8 cellular contexts compared by ENCODE assay signal in genomic region chr15:31360843-31361763, GRCh38. TPM values are rescaled to one million over a fixed set of nuclear protein-coding genes. Genes with fewer than 3 reads are reported as not detected.
DNase-seq lines count a peak whose midpoint lies in the region; ATAC-seq and TF ChIP-seq lines count a peak whose summit lies in the region.

No MANE protein-coding gene starts in this region.

- TF ChIP-seq EP300 in suprapubic skin (IDR thresholded peaks at IDR 0.05), result no peak

- H3K4me3 ChIP-seq in suprapubic skin, result peak overlapping the region; percentile 27

- ATAC-seq in GM19395 (IDR thresholded peaks at IDR 0.05; ENCODE audit: unreplicated experiment) (peak; percentile 80), HG03442 (IDR thresholded peaks at IDR 0.05; ENCODE audit: unreplicated experiment) (peak; percentile 61)
- ATAC-seq in activated T-helper 17 cell treated with anti-CD3 and anti-CD28 coated beads, Interleukin-2, amount 50 U/mL, for 72 hours (replicated peaks), result peak; percentile 77

- H3K4me1 ChIP-seq in suprapubic skin, result peaks cover 99% of the 10 kb centered on the region

- peaks cover 73% of the 10 kb centered on the region for H3K4me1 Mint-ChIP-seq in activated T-helper 17 cell treated with anti-CD3 and anti-CD28 coated beads, Interleukin-2, amount 50 U/mL, for 72 hours
- peaks cover 100% of the 10 kb centered on the region in 2 donors for H3K4me1 Mint-ChIP-seq in immature natural killer cell

- H3K27ac ChIP-seq in suprapubic skin, result peak overlapping the region; percentile 91

- TF ChIP-seq POLR2A in suprapubic skin (IDR thresholded peaks at IDR 0.05), result no peak

- peak overlapping the region; percentile 81 for H3K4me3 Mint-ChIP-seq in activated T-helper 17 cell treated with anti-CD3 and anti-CD28 coated beads, Interleukin-2, amount 50 U/mL, for 72 hours
- peak overlapping the region; percentile 73 to 87 (median 81) for H3K4me3 Mint-ChIP-seq in immature natural killer cell

- no peaks in the 10 kb centered on the region for H3K27me3 ChIP-seq in suprapubic skin

- H3K9me3 ChIP-seq in suprapubic skin, result no peaks in the 10 kb centered on the region

- peaks cover 38% of the 10 kb centered on the region for H3K36me3 Mint-ChIP-seq in activated T-helper 17 cell treated with anti-CD3 and anti-CD28 coated beads, Interleukin-2, amount 50 U/mL, for 72 hours (ENCODE audit: low read depth)
- peaks cover 4 to 9% (median 8%) of the 10 kb centered on the region in 3 donors for H3K36me3 Mint-ChIP-seq in immature natural killer cell

- H3K27ac Mint-ChIP-seq in activated T-helper 17 cell treated with anti-CD3 and anti-CD28 coated beads, Interleukin-2, amount 50 U/mL, for 72 hours, result peak overlapping the region; percentile 87
- H3K27ac Mint-ChIP-seq in immature natural killer cell, result peak overlapping the region; percentile 92 to 99 (median 95)

- no peaks in the 10 kb centered on the region for H3K27me3 Mint-ChIP-seq in activated T-helper 17 cell treated with anti-CD3 and anti-CD28 coated beads, Interleukin-2, amount 50 U/mL, for 72 hours
- peaks cover 28 to 62% (median 32%) of the 10 kb centered on the region in 3 donors for H3K27me3 Mint-ChIP-seq in immature natural killer cell (ENCODE audit: low read depth in 3 of 3)

- TF ChIP-seq CTCF in suprapubic skin (IDR thresholded peaks at IDR 0.05), result no peak

- no peaks in the 10 kb centered on the region for H3K9me3 Mint-ChIP-seq in activated T-helper 17 cell treated with anti-CD3 and anti-CD28 coated beads, Interleukin-2, amount 50 U/mL, for 72 hours
- no peaks in the 10 kb centered on the region for H3K9me3 Mint-ChIP-seq in immature natural killer cell

- H3K36me3 ChIP-seq in suprapubic skin, result peaks cover 3% of the 10 kb centered on the region

- peak; percentile 46 for DNase-seq in CMK (ENCODE audit: low read depth)
- peak; percentile 54 to 66 for DNase-seq in NOMO-1 (lab: John Stamatoyannopoulos, UW; ENCODE audit: unreplicated experiment in 2 of 2)
- DNase-seq in immature natural killer cell, result peak; percentile 82 to 92 (median 86)
- peak in 1 of 2 donors; percentile 73 for DNase-seq in suprapubic skin (ENCODE audit: low spot score in 2 of 2)
- no peak for DNase-seq in ecto neural progenitor cell (ENCODE audit: low spot score)

- 18% methylated on average over 10 of the region's 17 CpGs for WGBS in suprapubic skin

RNA-seq across cellular contexts. Expression of gene KLF13, which starts 34.5 kb away (rescaled TPM):
- total RNA-seq in activated T-helper 17 cell treated with anti-CD3 and anti-CD28 coated beads, Interleukin-2, amount 50 U/mL, for 72 hours, result 100 to 1,000 TPM; 101 to 119 TPM
- polyA plus RNA-seq in immature natural killer cell, result 10 to 100 TPM; 24.7 to 89.9 (median 47.2) TPM
- 100 to 1,000 TPM; 141 to 162 (median 145) TPM for total RNA-seq in suprapubic skin
